Comparison of ENCODE assay signal across 1 cellular context in genomic region chr16:53131363-53132071, GRCh38.
A peak's percentile ranks its signal among the peaks of the same experiment; 100 is the strongest.
TF ChIP-seq lines count a peak whose summit lies in the region.

No MANE protein-coding gene starts in this region.

TF ChIP-seq in GM12878, 131 proteins besides CTCF, POLR2A, EP300 and RAD21 (continued from another document and continues in another):
- TF ChIP-seq ATF2 (IDR thresholded peaks at IDR 0.05; ENCODE audit: low read length) (no peak), ZNF622 (IDR thresholded peaks at IDR 0.05) (no peak), POU2F2 (IDR thresholded peaks at IDR 0.05; ENCODE audit: borderline replicate concordance, low read depth, low read length) (0 out of 3 replicates have a peak, but pooled peaks have one; percentile 7), TBL1XR1 (IDR thresholded peaks at IDR 0.05; ENCODE audit: low read depth, low read length) (no peak), HDGF (IDR thresholded peaks at IDR 0.05) (peak; percentile 64; the same call in 1 of the 2 replicates), IKZF2 (IDR thresholded peaks at IDR 0.05) (peak in 1 of 2 experiments; percentile 62; a peak in 2 of 4 replicates), SMAD1 (IDR thresholded peaks at IDR 0.05; ENCODE audit: low read depth, partially characterized antibody) (no peak), BCL11A (IDR thresholded peaks at IDR 0.05; ENCODE audit: low read depth, low read length) (no peak), CEBPB (IDR thresholded peaks at IDR 0.05; ENCODE audit: borderline replicate concordance in 1 of 2, low read depth in 2 of 2, low read length in 2 of 2) (no peak), CREB1 (IDR thresholded peaks at IDR 0.05; ENCODE audit: low read depth) (no peak), NKRF (conservative IDR thresholded peaks at IDR 0.05) (peak; percentile 77), EED (IDR thresholded peaks at IDR 0.05; ENCODE audit: low read depth) (peak; percentile 62), HCFC1 (IDR thresholded peaks at IDR 0.05; ENCODE audit: low read length) (no peak), ZNF687 (IDR thresholded peaks at IDR 0.05) (no peak), E2F8 (IDR thresholded peaks at IDR 0.05; ENCODE audit: low read depth, partially characterized antibody) (no peak), CHD2 (IDR thresholded peaks at IDR 0.05; ENCODE audit: borderline replicate concordance, low read depth, low read length) (peak; percentile 22; the same call in 1 of the 2 replicates), IKZF1 (conservative IDR thresholded peaks at IDR 0.05) (peak; percentile 77), FOXK2 (IDR thresholded peaks at IDR 0.05) (no peak), MYC (IDR thresholded peaks at IDR 0.05; ENCODE audit: insufficient read depth, insufficient read length, insufficient replicate concordance, low read length, severe bottlenecking) (no peak), ZNF24 (IDR thresholded peaks at IDR 0.05) (no peak), RFX5 (IDR thresholded peaks at IDR 0.05; ENCODE audit: low read depth, low read length) (no peak), ZBTB33 (IDR thresholded peaks at IDR 0.05) (no peak), GATAD2B (conservative IDR thresholded peaks at IDR 0.05; ENCODE audit: low read depth) (peak; percentile 39), IRF4 (IDR thresholded peaks at IDR 0.05; ENCODE audit: low read depth, low read length) (0 out of 2 replicates have a peak, but pooled peaks have one; percentile 20), YY1 (IDR thresholded peaks at IDR 0.05; ENCODE audit: low read depth, low read length) (peak; percentile 69), MLLT1 (IDR thresholded peaks at IDR 0.05) (0 out of 2 replicates have a peak, but pooled peaks have one; percentile 22), IRF5 (IDR thresholded peaks at IDR 0.05; ENCODE audit: borderline replicate concordance) (no peak), LARP7 (IDR thresholded peaks at IDR 0.05) (peak; percentile 59; the same call in 1 of the 2 replicates), PAX5 (IDR thresholded peaks at IDR 0.05; ENCODE audit: borderline replicate concordance, low read depth, low read length) (no peak), MAX (IDR thresholded peaks at IDR 0.05; ENCODE audit: low read depth, low read length) (no peak; the same call in 1 of the 2 replicates), HDAC2 (IDR thresholded peaks at IDR 0.05) (no peak), TCF12 (IDR thresholded peaks at IDR 0.05; ENCODE audit: low read depth, low read length) (no peak), RBBP5 (conservative IDR thresholded peaks at IDR 0.05) (no peak), STAT3 (IDR thresholded peaks at IDR 0.05; ENCODE audit: low read depth, low read length) (no peak), NFXL1 (IDR thresholded peaks at IDR 0.05; ENCODE audit: borderline replicate concordance) (no peak), SREBF1 (IDR thresholded peaks at IDR 0.05; ENCODE audit: low read length) (no peak), MYB (IDR thresholded peaks at IDR 0.05; ENCODE audit: borderline replicate concordance, low read depth, low read length) (no peak), NRF1 (conservative IDR thresholded peaks at IDR 0.05; ENCODE audit: low read depth, low read length) (no peak), TCF7 (IDR thresholded peaks at IDR 0.05; ENCODE audit: borderline replicate concordance) (no peak), CBFB (IDR thresholded peaks at IDR 0.05; ENCODE audit: low read depth) (no peak), EZH2 (IDR thresholded peaks at IDR 0.05; ENCODE audit: borderline replicate concordance, control insufficient read depth, low read depth, low read length) (no peak), DPF2 (IDR thresholded peaks at IDR 0.05) (peak; percentile 18; the same call in 1 of the 2 replicates), E4F1 (IDR thresholded peaks at IDR 0.05; ENCODE audit: borderline replicate concordance, partially characterized antibody) (no peak)
